16 cellular contexts compared by ENCODE assay signal in genomic region chrX:44063611-44064010, GRCh38.
DNase-seq lines count a peak whose midpoint lies in the region; ATAC-seq, FAIRE-seq and TF ChIP-seq lines count a peak whose summit lies in the region.
"Had no signal": no experiment of that assay in that cellular context is flagged by ENCODE, and none has a peak within 500 bp of the region (broad histone marks: within the 10 kb centered on the region; RNA-seq: fewer than 3 reads in every experiment).

No MANE protein-coding gene starts in this region.

- H3K4me2 ChIP-seq in A549 (no peak overlapping the region), PC-3 (ENCODE audit: low read length) (peak overlapping the region; percentile 58; the same call in 1 of the 2 replicates), hepatocyte (no peak overlapping the region)

- peaks cover 12% of the 10 kb centered on the region; the same call in 2 of the 3 replicates for H3K4me1 ChIP-seq in A549
- peaks cover 25% of the 10 kb centered on the region for H3K4me1 ChIP-seq in PC-3 (ENCODE audit: insufficient read depth, low read length)
- H3K4me1 ChIP-seq in hepatocyte (ENCODE audit: insufficient read depth) = no peaks in the 10 kb centered on the region

- POLR2A ChIA-PET in A549 (lab: Yijun Ruan, JAX) = no interaction called here
- POLR2A ChIA-PET in PC-3 (lab: Charles Lee; ENCODE audit: unreplicated experiment) = no interaction called here

- no peaks in the 10 kb centered on the region for H3K9me3 ChIP-seq in A549
- no peaks in the 10 kb centered on the region for H3K9me3 ChIP-seq in PC-3 (ENCODE audit: low read length)
- H3K9me3 ChIP-seq in hepatocyte (ENCODE audit: low read depth) = no peaks in the 10 kb centered on the region

- TF ChIP-seq RAD21 in A549 (conservative IDR thresholded peaks at IDR 0.05 in 1 of 2, IDR thresholded peaks at IDR 0.05 in 1 of 2) = no peak

- no peaks in the 10 kb centered on the region for H4K20me1 ChIP-seq in PC-3 (ENCODE audit: low read length)
- no peaks in the 10 kb centered on the region for H4K20me1 ChIP-seq in hepatocyte (ENCODE audit: insufficient read depth, poor library complexity, severe bottlenecking)
- H4K20me1 ChIP-seq: BLaER1 treated with 17β-estradiol and CSF1 and Interleukin-3, amounts not matched to agents 10 nM and 100 nM had no signal

- CTCF ChIA-PET in A549 (lab: Yijun Ruan, JAX) (interaction anchor here (1.1 kb wide), 1 partner anchor 19 kb away, joined by 3 read pairs; no protein-coding TSS in a partner anchor), PC-3 (lab: Charles Lee) (no interaction called here)

- ATAC-seq in A549 (no peak), PC-3 (no peak), left ventricle myocardium superior (no peak), GM18858 (IDR thresholded peaks at IDR 0.05; ENCODE audit: unreplicated experiment) (no peak)
- ATAC-seq: CD8-positive, alpha-beta T cell had no signal

- no peaks in the 10 kb centered on the region for H3K27me3 ChIP-seq in PC-3 (ENCODE audit: low read length)
- no peaks in the 10 kb centered on the region for H3K27me3 ChIP-seq in hepatocyte
- H3K27me3 ChIP-seq: BLaER1 treated with 17β-estradiol and CSF1 and Interleukin-3, amounts not matched to agents 10 nM and 100 nM had no signal

- DNase-seq in A549 (ENCODE audit: low read depth in 1 of 2, low spot score in 1 of 2) = no peak
- no peak for DNase-seq in PC-3
- peak; percentile 63 for DNase-seq in epithelial cell of esophagus (ENCODE audit: low read depth)
- DNase-seq in hepatocyte (ENCODE audit: low spot score) = no peak
- no peak for DNase-seq in left ventricle myocardium superior
- DNase-seq in stimulated activated CD4-positive, alpha-beta T cell treated with anti-CD3 and anti-CD28 coated beads, Interleukin-4, amount 100 ng/mL, for 1 hour = no peak
- DNase-seq in kidney tubule cell (ENCODE audit: low spot score) = no peak
- DNase-seq: 8988T; Calu3; CD8-positive, alpha-beta T cell; DMS79 treated with DMSO at 0.1 percent for 48 hours; GF-D8; H9 had no signal

- intact Hi-C loops in PC-3 (cut with micrococcal nuclease) (no loop called here), left ventricle myocardium superior (cut with micrococcal nuclease) (no loop called here)

- TF ChIP-seq CTCF in A549 (IDR thresholded peaks at IDR 0.05) (no peak), PC-3 (conservative IDR thresholded peaks at IDR 0.05; ENCODE audit: low read depth, low read length) (no peak), epithelial cell of esophagus (IDR thresholded peaks at IDR 0.05; ENCODE audit: insufficient read depth, low read depth, low read length, missing control alignments) (no peak), hepatocyte (IDR thresholded peaks at IDR 0.05; ENCODE audit: poor library complexity) (no peak)

- H3K9me2 ChIP-seq in PC-3 (replicated peaks; ENCODE audit: low read length) (no peaks in the 10 kb centered on the region), hepatocyte (replicated peaks; ENCODE audit: insufficient read depth) (no peaks in the 10 kb centered on the region)

- 74% methylated on average over 4 of the region's 4 CpGs for WGBS in A549 (ENCODE audit: missing lambda C conversion rate)
- WGBS in hepatocyte (ENCODE audit: low lambda C conversion rate, missing lambda C conversion rate) = 90% methylated on average over 4 of the region's 4 CpGs

- H3K79me2 ChIP-seq in PC-3 (ENCODE audit: low read length) (no peaks in the 10 kb centered on the region), hepatocyte (no peaks in the 10 kb centered on the region)

- TF ChIP-seq POLR2A in A549 (IDR thresholded peaks at IDR 0.05; ENCODE audit: low read length) = no peak

- FAIRE-seq in A549 (lab: Jason Lieb, UNC) = peak; percentile 63
- FAIRE-seq: H1 had no signal

- BruUV-seq in PC-3 (replicated peaks; lab: Mats Ljungman, UMichigan) = no TSS peak

- H3K27ac ChIP-seq in A549 (peak overlapping the region in 1 of 2 experiments; percentile 37; a peak in 3 of 6 replicates), PC-3 (ENCODE audit: low read length) (peak overlapping the region; percentile 76), hepatocyte (peak overlapping the region; percentile 68)
- H3K27ac ChIP-seq: BLaER1 treated with 17β-estradiol and CSF1 and Interleukin-3, amounts not matched to agents 10 nM and 100 nM had no signal

- peaks cover 3% of the 10 kb centered on the region for H3F3A ChIP-seq in PC-3 (ENCODE audit: low read length, unreplicated experiment)

- no peaks in the 10 kb centered on the region for H3K36me3 ChIP-seq in PC-3 (ENCODE audit: low read depth, low read length)
- no peaks in the 10 kb centered on the region for H3K36me3 ChIP-seq in hepatocyte (replicated peaks; ENCODE audit: insufficient read depth, low read depth)
- H3K36me3 ChIP-seq: BLaER1 treated with 17β-estradiol and CSF1 and Interleukin-3, amounts not matched to agents 10 nM and 100 nM had no signal

- H3K4me3 ChIP-seq in A549 = no peak overlapping the region
- H3K4me3 ChIP-seq in PC-3 (ENCODE audit: low read length) = no peak overlapping the region
- H3K4me3 ChIP-seq in epithelial cell of esophagus (ENCODE audit: low read length) = no peak overlapping the region
- H3K4me3 ChIP-seq in hepatocyte = no peak overlapping the region
- H3K4me3 ChIP-seq: BLaER1 treated with 17β-estradiol and CSF1 and Interleukin-3, amounts not matched to agents 10 nM and 100 nM had no signal

- no peak overlapping the region for H3K9ac ChIP-seq in PC-3 (ENCODE audit: low read length)
- H3K9ac ChIP-seq: BLaER1 treated with 17β-estradiol and CSF1 and Interleukin-3, amounts not matched to agents 10 nM and 100 nM had no signal

- TF ChIP-seq EP300 in A549 (IDR thresholded peaks at IDR 0.05) = no peak

- H2AFZ ChIP-seq in PC-3 (ENCODE audit: low read length) = no peak overlapping the region
- no peak overlapping the region for H2AFZ ChIP-seq in hepatocyte

TF ChIP-seq in A549, 52 proteins besides CTCF, POLR2A, EP300 and RAD21:
- TF ChIP-seq MAFK (IDR thresholded peaks at IDR 0.05; ENCODE audit: partially characterized antibody) = no peak
- no peak for TF ChIP-seq ZSCAN20 (CRISPR knock-in tag; IDR thresholded peaks at IDR 0.05)
- TF ChIP-seq EHF (CRISPR knock-in tag; IDR thresholded peaks at IDR 0.05) = no peak
- TF ChIP-seq ZC3H11A (IDR thresholded peaks at IDR 0.05) = no peak
- no peak for TF ChIP-seq SREBF2 (IDR thresholded peaks at IDR 0.05)
- TF ChIP-seq MAX (IDR thresholded peaks at IDR 0.05) = no peak
- TF ChIP-seq RCOR1 (IDR thresholded peaks at IDR 0.05; ENCODE audit: low read depth, low read length) = no peak
- TF ChIP-seq JUN (IDR thresholded peaks at IDR 0.05) = no peak
- TF ChIP-seq RARB (CRISPR knock-in tag; IDR thresholded peaks at IDR 0.05) = no peak
- TF ChIP-seq NR3C1 (IDR thresholded peaks at IDR 0.05) = no peak
- TF ChIP-seq BCL3 (IDR thresholded peaks at IDR 0.05) = no peak
- TF ChIP-seq RNF2 (IDR thresholded peaks at IDR 0.05; ENCODE audit: borderline replicate concordance, low read depth) = no peak
- no peak for TF ChIP-seq TP53 (CRISPR knock-in tag; IDR thresholded peaks at IDR 0.05)
- no peak for TF ChIP-seq ZNF302 (CRISPR knock-in tag; IDR thresholded peaks at IDR 0.05)
- no peak for TF ChIP-seq FOSB (CRISPR knock-in tag; IDR thresholded peaks at IDR 0.05)
- no peak for TF ChIP-seq TFCP2L1 (CRISPR knock-in tag; IDR thresholded peaks at IDR 0.05)
- no peak for TF ChIP-seq POLR2AphosphoS2 (conservative IDR thresholded peaks at IDR 0.05; ENCODE audit: low read length)
- TF ChIP-seq RFX5 (IDR thresholded peaks at IDR 0.05) = no peak
- no peak for TF ChIP-seq HOXB5 (CRISPR knock-in tag; IDR thresholded peaks at IDR 0.05)
- TF ChIP-seq BHLHE40 (IDR thresholded peaks at IDR 0.05; ENCODE audit: low read depth, low read length) = no peak
